ENCODE assay signal across 8 cellular contexts in genomic region chr3:18446067-18446793, GRCh38. TPM values are rescaled to one million over a fixed set of nuclear protein-coding genes. Genes with fewer than 3 reads are reported as not detected.
A peak's percentile ranks its signal among the peaks of the same experiment; 100 is the strongest.
DNase-seq lines count a peak whose midpoint lies in the region; ATAC-seq and TF ChIP-seq lines count a peak whose summit lies in the region.

No MANE protein-coding gene starts in this region.

- no peak overlapping the region for H3K23ac ChIP-seq in mesendoderm (ENCODE audit: low read length)

- H4K8ac ChIP-seq in mesendoderm (ENCODE audit: low read depth, low read length) = no peak overlapping the region

- POLR2A ChIA-PET in activated B cell treated with CpG ODN at 0.5 μM for 24 hours (lab: Charles Lee) = interaction anchor here (1.0 to 1.8 kb wide), 3 partner anchors 23 to 113 kb away, joined by 3 to 6 read pairs (median 4); no protein-coding TSS in a partner anchor

- no peak for TF ChIP-seq CTCF in activated B cell treated with CpG ODN at 0.5 μM for 24 hours (IDR thresholded peaks at IDR 0.05)
- no peak for TF ChIP-seq CTCF in transverse colon (IDR thresholded peaks at IDR 0.05)

- H3K27me3 ChIP-seq in mesendoderm (ENCODE audit: insufficient read depth, low read length, poor library complexity) (no peaks in the 10 kb centered on the region), transverse colon (no peaks in the 10 kb centered on the region), SJCRH30 (no peaks in the 10 kb centered on the region)

- peak overlapping the region; percentile 94 for H3K56ac ChIP-seq in mesendoderm (ENCODE audit: low read length)

- peaks cover 13% of the 10 kb centered on the region for H3K36me3 Mint-ChIP-seq in activated naive CD4-positive, alpha-beta T cell treated with anti-CD3 and anti-CD28 coated beads, Interleukin-2, amount 50 U/mL, for 24 hours
- H3K36me3 Mint-ChIP-seq in activated B cell treated with CpG ODN at 0.5 μM for 24 hours (ENCODE audit: low read depth) = peaks cover 18% of the 10 kb centered on the region

- peak overlapping the region; percentile 53 for H3K4me2 ChIP-seq in mesendoderm (ENCODE audit: low read length)

- peak overlapping the region; percentile 3 for H2BK15ac ChIP-seq in mesendoderm (replicated peaks; ENCODE audit: low read depth)

- no peak overlapping the region for H3K4ac ChIP-seq in mesendoderm (ENCODE audit: low read depth, low read length)

- no peak for ATAC-seq in activated B cell treated with CpG ODN at 0.5 μM for 24 hours (ENCODE audit: low read depth)

- in situ Hi-C loops in transverse colon (cut with MboI; ENCODE audit: low pct_ligation_motif_present in 1 of 4, low pct_unique_long_range_greater_than_20kb in 1 of 4, low sequenced_read_pairs in 3 of 4) = no loop called here

- H3K4me1 Mint-ChIP-seq in activated naive CD4-positive, alpha-beta T cell treated with anti-CD3 and anti-CD28 coated beads, Interleukin-2, amount 50 U/mL, for 24 hours = peaks cover 45% of the 10 kb centered on the region
- peaks cover 40% of the 10 kb centered on the region for H3K4me1 Mint-ChIP-seq in activated B cell treated with CpG ODN at 0.5 μM for 24 hours

- H3K27ac Mint-ChIP-seq in activated naive CD4-positive, alpha-beta T cell treated with anti-CD3 and anti-CD28 coated beads, Interleukin-2, amount 50 U/mL, for 24 hours = peak overlapping the region; percentile 97
- H3K27ac Mint-ChIP-seq in activated B cell treated with CpG ODN at 0.5 μM for 24 hours = peak overlapping the region; percentile 90

- peak overlapping the region; percentile 76 for H3K9ac ChIP-seq in mesendoderm (ENCODE audit: low read length)

- peaks cover 4% of the 10 kb centered on the region for H3K79me1 ChIP-seq in mesendoderm (ENCODE audit: low read length)

- no peak overlapping the region for H2AK5ac ChIP-seq in mesendoderm (ENCODE audit: low read length)

- DNase-seq in activated naive CD4-positive, alpha-beta T cell treated with anti-CD3 and anti-CD28 coated beads, Interleukin-2, amount 50 U/mL, for 16 hours = no peak
- DNase-seq in activated B cell treated with CpG ODN at 0.5 μM for 24 hours (no peak), mesendoderm (peak; percentile 43), transverse colon (no peak), SJCRH30 (no peak), OCI-M1 (lab: John Stamatoyannopoulos, UW) (no peak), mesenteric fat pad (ENCODE audit: low spot score) (no peak)

- H3K18ac ChIP-seq in mesendoderm (ENCODE audit: low read length) = peak overlapping the region; percentile 16

- H3K27ac ChIP-seq in mesendoderm (ENCODE audit: low read depth, low read length) (no peak overlapping the region), transverse colon (peak overlapping the region; percentile 79 to 87 (median 82)), SJCRH30 (no peak overlapping the region)

- H3K27me3 Mint-ChIP-seq in activated naive CD4-positive, alpha-beta T cell treated with anti-CD3 and anti-CD28 coated beads, Interleukin-2, amount 50 U/mL, for 24 hours = no peaks in the 10 kb centered on the region
- peaks cover 5% of the 10 kb centered on the region for H3K27me3 Mint-ChIP-seq in activated B cell treated with CpG ODN at 0.5 μM for 24 hours

- H2BK5ac ChIP-seq in mesendoderm (ENCODE audit: low read length) = no peak overlapping the region

- H3K79me2 ChIP-seq in mesendoderm (ENCODE audit: control insufficient read depth, insufficient read depth, low read length) = peaks cover 4% of the 10 kb centered on the region

- TF ChIP-seq EP300 in transverse colon (IDR thresholded peaks at IDR 0.05; ENCODE audit: low read depth) = no peak

- no peak for TF ChIP-seq POLR2A in transverse colon (IDR thresholded peaks at IDR 0.05)

- H3K4me3 ChIP-seq in mesendoderm (ENCODE audit: low read length) = peak overlapping the region; percentile 27
- H3K4me3 ChIP-seq in transverse colon = peak overlapping the region in 3 of 4 donors; percentile 59 to 73 (median 73)
- no peak overlapping the region for H3K4me3 ChIP-seq in SJCRH30

- H3K4me1 ChIP-seq in mesendoderm (ENCODE audit: control insufficient read depth, low read depth, low read length) (peaks cover 2% of the 10 kb centered on the region), transverse colon (peaks cover 0 to 29% (median 21%) of the 10 kb centered on the region in 4 donors), SJCRH30 (no peaks in the 10 kb centered on the region)

- CTCF ChIA-PET in activated B cell treated with CpG ODN at 0.5 μM for 24 hours (lab: Charles Lee) = interaction anchor here (0.8 to 1.6 kb wide), 3 partner anchors 49 to 312 kb away, joined by 3 to 4 read pairs (median 4); no protein-coding TSS in a partner anchor

- H3K36me3 ChIP-seq in mesendoderm (ENCODE audit: control insufficient read depth, insufficient read depth, low read length) (no peaks in the 10 kb centered on the region), transverse colon (no peaks in the 10 kb centered on the region), SJCRH30 (no peaks in the 10 kb centered on the region)

- no CpG with 5 or more reads among the region's 7 CpGs for WGBS in mesendoderm (ENCODE audit: extremely low coverage, insufficient coverage, low lambda C conversion rate)
- 16 to 19% methylated on average over 6 to 7 of the region's 7 CpGs for WGBS in transverse colon (ENCODE audit: low coverage in 1 of 2), 2 donors

- no peak overlapping the region for H4K5ac ChIP-seq in mesendoderm (ENCODE audit: low read length)

- H3K9me3 ChIP-seq in transverse colon (peaks cover 0 to 8% of the 10 kb centered on the region in 2 donors), SJCRH30 (replicated peaks) (no peaks in the 10 kb centered on the region)

- no peak overlapping the region for H2BK120ac ChIP-seq in mesendoderm (ENCODE audit: low read depth, low read length)

- H3K9me3 Mint-ChIP-seq in activated naive CD4-positive, alpha-beta T cell treated with anti-CD3 and anti-CD28 coated beads, Interleukin-2, amount 50 U/mL, for 24 hours = no peaks in the 10 kb centered on the region
- peaks cover 14% of the 10 kb centered on the region for H3K9me3 Mint-ChIP-seq in activated B cell treated with CpG ODN at 0.5 μM for 24 hours

- peak overlapping the region; percentile 97 for H3K4me3 Mint-ChIP-seq in activated naive CD4-positive, alpha-beta T cell treated with anti-CD3 and anti-CD28 coated beads, Interleukin-2, amount 50 U/mL, for 24 hours
- peak overlapping the region; percentile 93 for H3K4me3 Mint-ChIP-seq in activated B cell treated with CpG ODN at 0.5 μM for 24 hours

- intact Hi-C loops in activated B cell treated with CpG ODN at 0.5 μM for 24 hours (cut with micrococcal nuclease) (no loop called here), transverse colon (cut with DNase I; ENCODE audit: low total_unique reads) (loop anchor here (5.0 kb wide), 1 partner anchor 694 kb away; no protein-coding TSS in a partner anchor)

RNA-seq across cellular contexts. Expression of gene SATB1, which starts 21.1 kb away (rescaled TPM):
- total RNA-seq in activated B cell treated with CpG ODN at 0.5 μM for 24 hours (23.0 and 30.8 TPM in 2 replicates), transverse colon (10 to 100 TPM; 27.7 to 85.3 (median 67.1) TPM), mesenteric fat pad (16.5 TPM)
- polyA plus RNA-seq in mesendoderm (2013, experiment 1 of 2) = 26.0 TPM
- polyA plus RNA-seq in mesendoderm (2013, experiment 2 of 2) = 26.9 TPM
- 11.5 and 17.1 TPM in 2 replicates for total RNA-seq in SJCRH30 (2014; rRNA removed; shearing (Covaris generic))

Comparison
In these comparisons a context has a peak if more than half of its experiments do, and no peak if none do; other contexts are left out.
1. H3K27ac ChIP-seq: peak in transverse colon (4 of 4); none in mesendoderm (single experiment) and SJCRH30 (single experiment).